ENCODE assay signal across 8 cellular contexts in the genomic region with DNA sequence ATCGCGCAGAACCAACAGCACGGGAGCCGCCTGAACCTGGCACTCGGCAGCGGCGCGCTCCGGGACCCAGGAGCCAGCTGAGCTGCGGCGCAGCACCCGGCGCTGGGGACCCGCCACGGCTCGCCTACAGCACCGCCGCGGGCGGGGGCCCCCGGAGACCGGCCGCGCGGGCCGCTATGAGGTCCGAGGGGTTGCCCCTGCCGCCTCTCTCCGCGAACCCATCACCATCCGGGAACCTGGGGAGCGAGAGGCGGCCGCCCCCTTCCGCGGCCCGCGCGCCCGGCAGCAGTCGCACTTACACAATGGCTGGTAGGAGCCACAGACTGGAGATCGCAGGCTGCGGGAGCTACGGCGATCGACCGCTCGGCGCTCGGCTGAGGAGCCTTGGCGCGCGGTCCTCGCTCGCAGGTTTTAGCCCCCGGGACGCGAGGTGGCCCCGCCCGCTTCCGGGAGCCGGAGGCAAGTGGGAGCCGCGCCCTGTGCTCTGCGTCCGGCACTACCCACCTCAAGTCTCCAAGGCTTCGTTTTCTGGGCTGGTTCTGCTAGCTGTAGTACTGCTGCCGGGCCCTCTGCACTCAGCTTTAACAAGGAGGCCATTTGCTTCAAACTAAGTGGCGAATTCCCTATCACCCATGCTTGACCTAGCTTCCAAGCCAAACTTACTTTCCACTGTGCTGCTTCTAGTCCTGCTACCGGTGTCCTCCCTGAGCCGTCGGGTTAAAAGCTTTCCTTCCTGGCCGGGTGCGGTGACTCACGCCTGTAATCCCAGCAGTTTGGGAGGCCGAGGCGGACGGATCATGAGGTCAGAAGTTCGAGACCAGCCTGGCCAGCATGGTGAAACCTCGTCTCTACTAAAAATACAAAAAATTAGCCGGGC. TPM values are rescaled to one million over a fixed set of nuclear protein-coding genes. Genes with fewer than 3 reads are reported as not detected.
DNase-seq lines count a peak whose midpoint lies in the region; ATAC-seq and TF ChIP-seq lines count a peak whose summit lies in the region.

Gene TPK1 (minus strand): TSS at position 386 of the 877 bp plus-strand sequence. CDS start 451 bp downstream, outside the sequence.

- DNase-seq in DND-41: peak; percentile 92
- peak; percentile 90 for DNase-seq in RPMI7951 (ENCODE audit: low read depth)
- DNase-seq in fibroblast of lung (ENCODE audit: low read depth in 2 of 2): peak; percentile 93 to 97
- DNase-seq in naive thymus-derived CD4-positive, alpha-beta T cell: peak; percentile 79 to 93 (median 91)

- H3K4me2 ChIP-seq in DND-41 (ENCODE audit: insufficient read depth, low read length): peak within 1 kb of the TSS; percentile 79
- peak within 1 kb of the TSS; percentile 79 for H3K4me2 ChIP-seq in KMS-11
- peak within 1 kb of the TSS; percentile 76 for H3K4me2 ChIP-seq in fibroblast of lung (ENCODE audit: extremely low read depth, insufficient read depth, low read length)

- H3K27me3 ChIP-seq in DND-41 (ENCODE audit: insufficient read depth, low read length, poor library complexity) (no peaks in the 10 kb centered on the region), KMS-11 (ENCODE audit: insufficient read depth, low read depth) (no peaks in the 10 kb centered on the region), fibroblast of lung (ENCODE audit: control insufficient read depth, insufficient read depth, low read length) (no peaks in the 10 kb centered on the region)
- no peaks in the 10 kb centered on the region for H3K27me3 ChIP-seq in naive thymus-derived CD4-positive, alpha-beta T cell (ENCODE audit: control insufficient read depth in 2 of 2, insufficient read depth in 2 of 2, low read length in 2 of 2)

- H4K20me1 ChIP-seq in DND-41 (ENCODE audit: insufficient read depth, low read length): no peaks in the 10 kb centered on the region
- no peaks in the 10 kb centered on the region for H4K20me1 ChIP-seq in KMS-11 (ENCODE audit: insufficient read depth)
- no peaks in the 10 kb centered on the region for H4K20me1 ChIP-seq in fibroblast of lung (ENCODE audit: control insufficient read depth, extremely low read depth, insufficient read depth, low read length)

- H3K4me3 Mint-ChIP-seq in activated T-helper 17 cell treated with anti-CD3 and anti-CD28 coated beads, Interleukin-2, amount 50 U/mL, for 72 hours: peak within 1 kb of the TSS; percentile 94
- peak within 1 kb of the TSS; percentile 92 to 99 (median 98) for H3K4me3 Mint-ChIP-seq in naive thymus-derived CD4-positive, alpha-beta T cell
- H3K4me3 Mint-ChIP-seq in stimulated activated memory B cell treated with anti-CD40 and anti-IgM and Interleukin-4, amounts not matched to agents 10 μg/mL and 1 μg/mL and 100 μg/mL, for 72 hours: peak within 1 kb of the TSS; percentile 91

- H3K4me3 ChIP-seq in DND-41 (ENCODE audit: low read depth in 1 of 2, low read length in 2 of 2) (peak within 1 kb of the TSS; percentile 47 to 85), KMS-11 (IDR thresholded peaks at IDR 0.05; ENCODE audit: insufficient read depth, low read depth, low read length) (peak within 1 kb of the TSS; percentile 6), fibroblast of lung (replicated peaks in 1 of 4; ENCODE audit: control extremely low read depth in 1 of 4, insufficient read depth in 1 of 4, low read depth in 3 of 4, low read length in 4 of 4) (peak within 1 kb of the TSS; percentile 63 to 86 (median 74))
- H3K4me3 ChIP-seq in naive thymus-derived CD4-positive, alpha-beta T cell (ENCODE audit: low read length): peak within 1 kb of the TSS; percentile 90

- H3K27ac ChIP-seq in DND-41 (ENCODE audit: low read length): peak within 1 kb of the TSS; percentile 94
- H3K27ac ChIP-seq in KMS-11: peak within 1 kb of the TSS; percentile 68
- peak within 1 kb of the TSS; percentile 61 for H3K27ac ChIP-seq in fibroblast of lung (ENCODE audit: insufficient read depth, low read length)
- peak within 1 kb of the TSS; percentile 89 for H3K27ac ChIP-seq in naive thymus-derived CD4-positive, alpha-beta T cell (ENCODE audit: low read depth, low read length)

- peaks cover 5% of the 10 kb centered on the region for H3K36me3 Mint-ChIP-seq in activated T-helper 17 cell treated with anti-CD3 and anti-CD28 coated beads, Interleukin-2, amount 50 U/mL, for 72 hours (ENCODE audit: low read depth)
- peaks cover 7 to 38% (median 26%) of the 10 kb centered on the region in 5 donors for H3K36me3 Mint-ChIP-seq in naive thymus-derived CD4-positive, alpha-beta T cell
- peaks cover 1% of the 10 kb centered on the region for H3K36me3 Mint-ChIP-seq in stimulated activated memory B cell treated with anti-CD40 and anti-IgM and Interleukin-4, amounts not matched to agents 10 μg/mL and 1 μg/mL and 100 μg/mL, for 72 hours

- no peak for TF ChIP-seq CTCF in DND-41 (IDR thresholded peaks at IDR 0.05; ENCODE audit: borderline replicate concordance, extremely low read depth, low read length, poor library complexity, severe bottlenecking)
- TF ChIP-seq CTCF in KMS-11 (conservative IDR thresholded peaks at IDR 0.05; ENCODE audit: low read depth, low read length): no peak
- no peak for TF ChIP-seq CTCF in fibroblast of lung (conservative IDR thresholded peaks at IDR 0.05 in 1 of 2, IDR thresholded peaks at IDR 0.05 in 1 of 2; ENCODE audit: low read depth in 1 of 2, low read length in 2 of 2)

- H3K9me3 ChIP-seq in DND-41 (ENCODE audit: insufficient read depth, low read length, severe bottlenecking) (no peaks in the 10 kb centered on the region), fibroblast of lung (ENCODE audit: control insufficient read depth, insufficient read depth, low read depth, low read length) (no peaks in the 10 kb centered on the region)
- no peaks in the 10 kb centered on the region for H3K9me3 ChIP-seq in naive thymus-derived CD4-positive, alpha-beta T cell (ENCODE audit: control insufficient read depth in 2 of 3, low read length in 3 of 3)

- ATAC-seq in DND-41 (ENCODE audit: insufficient read depth, low read depth) (peak; percentile 88), GM21737 (IDR thresholded peaks at IDR 0.05; ENCODE audit: unreplicated experiment) (peak; percentile 87)
- ATAC-seq in activated T-helper 17 cell treated with anti-CD3 and anti-CD28 coated beads, Interleukin-2, amount 50 U/mL, for 72 hours (replicated peaks): peak; percentile 86
- peak; percentile 96 for ATAC-seq in naive thymus-derived CD4-positive, alpha-beta T cell
- peak; percentile 96 for ATAC-seq in stimulated activated memory B cell treated with anti-CD40 and anti-IgM and Interleukin-4, amounts not matched to agents 10 μg/mL and 1 μg/mL and 100 μg/mL, for 72 hours

- peak within 1 kb of the TSS; percentile 95 for H3K27ac Mint-ChIP-seq in activated T-helper 17 cell treated with anti-CD3 and anti-CD28 coated beads, Interleukin-2, amount 50 U/mL, for 72 hours
- peak within 1 kb of the TSS; percentile 97 to 100 (median 98) for H3K27ac Mint-ChIP-seq in naive thymus-derived CD4-positive, alpha-beta T cell
- peak within 1 kb of the TSS; percentile 94 for H3K27ac Mint-ChIP-seq in stimulated activated memory B cell treated with anti-CD40 and anti-IgM and Interleukin-4, amounts not matched to agents 10 μg/mL and 1 μg/mL and 100 μg/mL, for 72 hours

- H3K4me1 ChIP-seq in DND-41 (ENCODE audit: insufficient read depth, low read length) (peaks cover 21% of the 10 kb centered on the region), KMS-11 (ENCODE audit: low read depth, poor library complexity, severe bottlenecking) (peaks cover 19% of the 10 kb centered on the region), fibroblast of lung (ENCODE audit: control insufficient read depth, extremely low read depth, insufficient read depth, low read length) (peaks cover 3% of the 10 kb centered on the region)
- H3K4me1 ChIP-seq in naive thymus-derived CD4-positive, alpha-beta T cell (ENCODE audit: control insufficient read depth in 2 of 2, insufficient read depth in 2 of 2, low read length in 2 of 2): peaks cover 8 to 28% of the 10 kb centered on the region in 2 donors

- H3K79me2 ChIP-seq in DND-41 (ENCODE audit: insufficient read depth, low read length) (no peaks in the 10 kb centered on the region), KMS-11 (ENCODE audit: insufficient read depth, low read depth) (no peaks in the 10 kb centered on the region), fibroblast of lung (ENCODE audit: control insufficient read depth, insufficient read depth, low read length) (no peaks in the 10 kb centered on the region)

- H3K9me3 Mint-ChIP-seq in activated T-helper 17 cell treated with anti-CD3 and anti-CD28 coated beads, Interleukin-2, amount 50 U/mL, for 72 hours: peaks cover 13% of the 10 kb centered on the region
- H3K9me3 Mint-ChIP-seq in naive thymus-derived CD4-positive, alpha-beta T cell: peaks cover 6 to 47% (median 16%) of the 10 kb centered on the region in 11 donors
- peaks cover 4% of the 10 kb centered on the region for H3K9me3 Mint-ChIP-seq in stimulated activated memory B cell treated with anti-CD40 and anti-IgM and Interleukin-4, amounts not matched to agents 10 μg/mL and 1 μg/mL and 100 μg/mL, for 72 hours

- intact Hi-C loops in naive thymus-derived CD4-positive, alpha-beta T cell (cut with micrococcal nuclease): loop anchor here (1.0 to 10.0 kb wide), 7 partner anchors 18 to 1451 kb away; partner anchors contain the start of gene ZYX (in 1 of the 2)

- H3K9ac ChIP-seq in DND-41 (ENCODE audit: low read depth, low read length) (peak within 1 kb of the TSS; percentile 85), KMS-11 (peak within 1 kb of the TSS; percentile 63), fibroblast of lung (ENCODE audit: insufficient read depth, low read length) (peak within 1 kb of the TSS; percentile 63)

- POLR2A ChIA-PET in naive thymus-derived CD4-positive, alpha-beta T cell (lab: Charles Lee): interaction anchor here (0.6 to 10.0 kb wide), 25 partner anchors 8 to 934 kb away, joined by 3 to 394 read pairs (median 8); partner anchors contain the start of gene TCAF1

- CTCF ChIA-PET in naive thymus-derived CD4-positive, alpha-beta T cell (lab: Charles Lee): interaction anchor here (0.9 to 2.9 kb wide), 13 partner anchors 10 to 100 kb away, joined by 3 to 20 read pairs (median 4); no protein-coding TSS in a partner anchor

- peaks cover 14% of the 10 kb centered on the region for H3K4me1 Mint-ChIP-seq in activated T-helper 17 cell treated with anti-CD3 and anti-CD28 coated beads, Interleukin-2, amount 50 U/mL, for 72 hours
- peaks cover 24 to 66% (median 37%) of the 10 kb centered on the region in 7 donors for H3K4me1 Mint-ChIP-seq in naive thymus-derived CD4-positive, alpha-beta T cell
- H3K4me1 Mint-ChIP-seq in stimulated activated memory B cell treated with anti-CD40 and anti-IgM and Interleukin-4, amounts not matched to agents 10 μg/mL and 1 μg/mL and 100 μg/mL, for 72 hours: peaks cover 20% of the 10 kb centered on the region

- H2AFZ ChIP-seq in DND-41 (ENCODE audit: low read depth, low read length) (peak within 1 kb of the TSS; percentile 92), KMS-11 (ENCODE audit: low read depth) (peak within 1 kb of the TSS; percentile 99), fibroblast of lung (ENCODE audit: low read length) (peak within 1 kb of the TSS; percentile 98)

- no peaks in the 10 kb centered on the region for H3K36me3 ChIP-seq in DND-41 (ENCODE audit: insufficient read depth, low read length)
- no peaks in the 10 kb centered on the region for H3K36me3 ChIP-seq in KMS-11 (ENCODE audit: insufficient read depth)
- H3K36me3 ChIP-seq in fibroblast of lung (ENCODE audit: control insufficient read depth, insufficient read depth, low read length): no peaks in the 10 kb centered on the region
- peaks cover 0 to 4% (median 0%) of the 10 kb centered on the region in 3 experiments for H3K36me3 ChIP-seq in naive thymus-derived CD4-positive, alpha-beta T cell (ENCODE audit: control insufficient read depth in 2 of 3, insufficient read depth in 3 of 3, low read length in 3 of 3)

- H3K27me3 Mint-ChIP-seq in activated T-helper 17 cell treated with anti-CD3 and anti-CD28 coated beads, Interleukin-2, amount 50 U/mL, for 72 hours: no peaks in the 10 kb centered on the region
- no peaks in the 10 kb centered on the region for H3K27me3 Mint-ChIP-seq in naive thymus-derived CD4-positive, alpha-beta T cell
- no peaks in the 10 kb centered on the region for H3K27me3 Mint-ChIP-seq in stimulated activated memory B cell treated with anti-CD40 and anti-IgM and Interleukin-4, amounts not matched to agents 10 μg/mL and 1 μg/mL and 100 μg/mL, for 72 hours

RNA-seq across cellular contexts. Expression of gene TPK1, which starts in this region (rescaled TPM):
- total RNA-seq in RPMI7951 (2014; rRNA removed; shearing (Covaris generic)): 2.5 and 2.7 TPM in 2 replicates
- total RNA-seq in activated T-helper 17 cell treated with anti-CD3 and anti-CD28 coated beads, Interleukin-2, amount 50 U/mL, for 72 hours: 10 to 100 TPM; 19.9 to 20.6 TPM
- total RNA-seq in fibroblast of lung: 3.9 and 4.1 TPM in 2 replicates
- 2.4 and 4.6 TPM in 2 replicates for polyA plus RNA-seq in fibroblast of lung
- polyA plus RNA-seq in fibroblast of lung (2012): 1.1 and 4.7 TPM in 2 replicates
- polyA minus RNA-seq in fibroblast of lung (ENCODE audit: low replicate concordance): 14.0 and 25.5 TPM in 2 replicates
- 10 to 100 TPM; 18.2 to 32.9 (median 26.3) TPM for total RNA-seq in naive thymus-derived CD4-positive, alpha-beta T cell
- polyA plus RNA-seq in naive thymus-derived CD4-positive, alpha-beta T cell: 10 to 100 TPM; 19.8 to 30.1 TPM

Comparison
In these comparisons a context has a peak if more than half of its experiments do, and no peak if none do; other contexts are left out.
1. Peak in every context shown above with its lines: DNase-seq, ATAC-seq, H3K4me3 ChIP-seq and H3K27ac ChIP-seq.
2. H3K4me3 ChIP-seq: peak in every context shown above with its lines; median percentile 90 in naive thymus-derived CD4-positive, alpha-beta T cell; 74 in fibroblast of lung; 66 in DND-41; 6 in KMS-11.